1 cellular context compared by ENCODE assay signal in the genomic region with DNA sequence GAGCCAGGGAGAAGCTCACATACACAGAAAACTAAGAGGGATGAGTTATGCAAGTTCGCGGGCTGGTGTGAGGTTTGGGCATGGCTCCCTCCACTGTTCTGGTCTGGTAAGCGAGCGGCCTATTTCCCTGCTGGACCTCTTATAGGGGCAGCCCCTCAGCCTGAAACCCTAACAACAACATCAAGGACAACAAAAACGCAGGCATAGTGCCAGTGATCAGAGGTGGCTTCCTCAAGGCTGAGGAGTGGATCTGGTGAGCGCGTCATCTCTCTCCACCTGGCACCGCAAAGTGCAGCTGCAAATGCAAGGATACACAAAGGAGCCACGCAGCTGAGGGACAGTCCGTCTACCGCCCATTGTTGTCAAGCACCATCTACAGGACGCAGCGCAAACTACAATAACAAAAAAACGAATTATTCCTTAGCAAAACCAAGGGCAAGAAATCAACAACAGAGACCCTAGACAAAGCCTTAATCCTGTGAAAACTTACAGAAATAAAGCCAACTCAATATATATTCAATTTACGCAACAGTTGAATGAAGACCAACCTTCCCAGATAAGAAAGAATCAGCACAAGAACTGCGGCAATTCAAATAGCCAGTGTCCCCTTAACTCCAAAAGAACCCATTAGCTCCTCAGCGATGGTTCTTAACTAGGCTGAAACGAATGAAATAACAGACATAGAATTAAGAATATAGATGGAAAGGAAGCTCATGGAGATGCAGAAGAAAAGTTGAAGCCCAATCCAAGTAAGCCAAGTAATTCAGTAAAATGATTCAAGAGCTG.
TF ChIP-seq lines count a peak whose summit lies in the region.

No MANE protein-coding gene starts in this region.

TF ChIP-seq in GM23338, 12 proteins besides CTCF, POLR2A, EP300 and RAD21 (continued from another document):
- TF ChIP-seq, protein P1, sequence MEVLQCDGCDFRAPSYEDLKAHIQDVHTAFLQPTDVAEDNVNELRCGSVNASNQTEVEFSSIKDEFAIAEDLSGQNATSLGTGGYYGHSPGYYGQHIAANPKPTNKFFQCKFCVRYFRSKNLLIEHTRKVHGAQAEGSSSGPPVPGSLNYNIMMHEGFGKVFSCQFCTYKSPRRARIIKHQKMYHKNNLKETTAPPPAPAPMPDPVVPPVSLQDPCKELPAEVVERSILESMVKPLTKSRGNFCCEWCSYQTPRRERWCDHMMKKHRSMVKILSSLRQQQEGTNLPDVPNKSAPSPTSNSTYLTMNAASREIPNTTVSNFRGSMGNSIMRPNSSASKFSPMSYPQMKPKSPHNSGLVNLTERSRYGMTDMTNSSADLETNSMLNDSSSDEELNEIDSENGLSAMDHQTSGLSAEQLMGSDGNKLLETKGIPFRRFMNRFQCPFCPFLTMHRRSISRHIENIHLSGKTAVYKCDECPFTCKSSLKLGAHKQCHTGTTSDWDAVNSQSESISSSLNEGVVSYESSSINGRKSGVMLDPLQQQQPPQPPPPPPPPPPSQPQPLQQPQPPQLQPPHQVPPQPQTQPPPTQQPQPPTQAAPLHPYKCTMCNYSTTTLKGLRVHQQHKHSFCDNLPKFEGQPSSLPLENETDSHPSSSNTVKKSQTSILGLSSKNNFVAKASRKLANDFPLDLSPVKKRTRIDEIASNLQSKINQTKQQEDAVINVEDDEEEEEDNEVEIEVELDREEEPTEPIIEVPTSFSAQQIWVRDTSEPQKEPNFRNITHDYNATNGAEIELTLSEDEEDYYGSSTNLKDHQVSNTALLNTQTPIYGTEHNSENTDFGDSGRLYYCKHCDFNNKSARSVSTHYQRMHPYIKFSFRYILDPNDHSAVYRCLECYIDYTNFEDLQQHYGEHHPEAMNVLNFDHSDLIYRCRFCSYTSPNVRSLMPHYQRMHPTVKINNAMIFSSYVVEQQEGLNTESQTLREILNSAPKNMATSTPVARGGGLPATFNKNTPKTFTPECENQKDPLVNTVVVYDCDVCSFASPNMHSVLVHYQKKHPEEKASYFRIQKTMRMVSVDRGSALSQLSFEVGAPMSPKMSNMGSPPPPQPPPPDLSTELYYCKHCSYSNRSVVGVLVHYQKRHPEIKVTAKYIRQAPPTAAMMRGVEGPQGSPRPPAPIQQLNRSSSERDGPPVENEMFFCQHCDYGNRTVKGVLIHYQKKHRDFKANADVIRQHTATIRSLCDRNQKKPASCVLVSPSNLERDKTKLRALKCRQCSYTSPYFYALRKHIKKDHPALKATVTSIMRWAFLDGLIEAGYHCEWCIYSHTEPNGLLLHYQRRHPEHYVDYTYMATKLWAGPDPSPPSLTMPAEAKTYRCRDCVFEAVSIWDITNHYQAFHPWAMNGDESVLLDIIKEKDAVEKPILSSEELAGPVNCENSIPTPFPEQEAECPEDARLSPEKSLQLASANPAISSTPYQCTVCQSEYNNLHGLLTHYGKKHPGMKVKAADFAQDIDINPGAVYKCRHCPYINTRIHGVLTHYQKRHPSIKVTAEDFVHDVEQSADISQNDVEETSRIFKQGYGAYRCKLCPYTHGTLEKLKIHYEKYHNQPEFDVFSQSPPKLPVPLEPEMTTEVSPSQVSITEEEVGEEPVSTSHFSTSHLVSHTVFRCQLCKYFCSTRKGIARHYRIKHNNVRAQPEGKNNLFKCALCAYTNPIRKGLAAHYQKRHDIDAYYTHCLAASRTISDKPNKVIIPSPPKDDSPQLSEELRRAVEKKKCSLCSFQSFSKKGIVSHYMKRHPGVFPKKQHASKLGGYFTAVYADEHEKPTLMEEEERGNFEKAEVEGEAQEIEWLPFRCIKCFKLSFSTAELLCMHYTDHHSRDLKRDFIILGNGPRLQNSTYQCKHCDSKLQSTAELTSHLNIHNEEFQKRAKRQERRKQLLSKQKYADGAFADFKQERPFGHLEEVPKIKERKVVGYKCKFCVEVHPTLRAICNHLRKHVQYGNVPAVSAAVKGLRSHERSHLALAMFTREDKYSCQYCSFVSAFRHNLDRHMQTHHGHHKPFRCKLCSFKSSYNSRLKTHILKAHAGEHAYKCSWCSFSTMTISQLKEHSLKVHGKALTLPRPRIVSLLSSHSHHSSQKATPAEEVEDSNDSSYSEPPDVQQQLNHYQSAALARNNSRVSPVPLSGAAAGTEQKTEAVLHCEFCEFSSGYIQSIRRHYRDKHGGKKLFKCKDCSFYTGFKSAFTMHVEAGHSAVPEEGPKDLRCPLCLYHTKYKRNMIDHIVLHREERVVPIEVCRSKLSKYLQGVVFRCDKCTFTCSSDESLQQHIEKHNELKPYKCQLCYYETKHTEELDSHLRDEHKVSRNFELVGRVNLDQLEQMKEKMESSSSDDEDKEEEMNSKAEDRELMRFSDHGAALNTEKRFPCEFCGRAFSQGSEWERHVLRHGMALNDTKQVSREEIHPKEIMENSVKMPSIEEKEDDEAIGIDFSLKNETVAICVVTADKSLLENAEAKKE (CRISPR knock-in tag; IDR thresholded peaks at IDR 0.05) = 0 out of 2 replicates have a peak, but pooled peaks have one; percentile 41
- no peak for TF ChIP-seq ZNF331 (CRISPR knock-in tag; IDR thresholded peaks at IDR 0.05; ENCODE audit: low read depth)
